ENCODE assay signal across 9 cellular contexts in genomic region chr6:118719351-118720124, GRCh38.
A peak's percentile ranks its signal among the peaks of the same experiment; 100 is the strongest.
DNase-seq lines count a peak whose midpoint lies in the region; ATAC-seq and TF ChIP-seq lines count a peak whose summit lies in the region.
"Had no signal": no experiment of that assay in that cellular context is flagged by ENCODE, and none has a peak within 500 bp of the region (broad histone marks: within the 10 kb centered on the region; RNA-seq: fewer than 3 reads in every experiment).

No MANE protein-coding gene starts in this region.

- H3K9me3 Mint-ChIP-seq in natural killer cell, result no peaks in the 10 kb centered on the region

- no peaks in the 10 kb centered on the region for H4K20me1 ChIP-seq in OCI-LY7 (ENCODE audit: insufficient read depth, low read length)

- WGBS in gastroesophageal sphincter (ENCODE audit: low coverage in 1 of 2), 2 donors, result 82 to 86% methylated on average over 2 to 6 of the region's 6 CpGs

- H3K4me2 ChIP-seq in OCI-LY7 (ENCODE audit: low read length), result peak overlapping the region; percentile 37

- no peak for TF ChIP-seq CTCF in OCI-LY7 (conservative IDR thresholded peaks at IDR 0.05; ENCODE audit: low read length)
- no peak for TF ChIP-seq CTCF in natural killer cell (IDR thresholded peaks at IDR 0.05)
- TF ChIP-seq CTCF in gastroesophageal sphincter (IDR thresholded peaks at IDR 0.05), result no peak

- H3K9me3 ChIP-seq in OCI-LY7 (ENCODE audit: low read length), result no peaks in the 10 kb centered on the region
- H3K9me3 ChIP-seq in gastroesophageal sphincter, result no peaks in the 10 kb centered on the region

- POLR2A ChIA-PET in OCI-LY7 (lab: Charles Lee), result interaction anchor here (0.9 to 2.2 kb wide), 5 partner anchors 10 to 175 kb away, joined by 4 to 7 read pairs (median 5); no protein-coding TSS in a partner anchor

- H3K79me2 ChIP-seq in OCI-LY7 (ENCODE audit: insufficient read depth, low read depth, low read length), result no peaks in the 10 kb centered on the region

- peak overlapping the region; percentile 24 to 27 for H3K27ac Mint-ChIP-seq in natural killer cell

- H2AFZ ChIP-seq in OCI-LY7 (ENCODE audit: low read length), result peak overlapping the region; percentile 92

- H3K27ac ChIP-seq in OCI-LY7 (ENCODE audit: low read depth, low read length, poor library complexity, severe bottlenecking) (no peak overlapping the region), gastroesophageal sphincter (no peak overlapping the region)

- no peaks in the 10 kb centered on the region for H3K27me3 ChIP-seq in gastroesophageal sphincter

- peak overlapping the region; percentile 4 for H3K4me3 ChIP-seq in OCI-LY7 (ENCODE audit: low read depth, low read length, poor library complexity, severe bottlenecking)
- H3K4me3 ChIP-seq in gastroesophageal sphincter, result no peak overlapping the region

- CTCF ChIA-PET in OCI-LY7 (lab: Charles Lee; ENCODE audit: unreplicated experiment), result no interaction called here

- TF ChIP-seq POLR2A in gastroesophageal sphincter (IDR thresholded peaks at IDR 0.05), result no peak

- intact Hi-C loops in OCI-LY7 (cut with micrococcal nuclease; ENCODE audit: unreplicated experiment), result no loop called here
- intact Hi-C loops in natural killer cell (cut with micrococcal nuclease), result no loop called here

- ATAC-seq in GM18511 (IDR thresholded peaks at IDR 0.05; ENCODE audit: unreplicated experiment), result peak; percentile 65
- ATAC-seq in GM21825 (IDR thresholded peaks at IDR 0.05; ENCODE audit: unreplicated experiment), result peak; percentile 61
- ATAC-seq in natural killer cell, result peak in 2 of 3 donors; percentile 50 to 57
- no peak for ATAC-seq in gastroesophageal sphincter

- BruUV-seq in OCI-LY7 (replicated peaks; lab: Mats Ljungman, UMichigan), result no TSS peak

- peaks cover 33 to 36% of the 10 kb centered on the region in 2 donors for H3K4me1 Mint-ChIP-seq in natural killer cell

- H3K4me1 ChIP-seq in OCI-LY7 (ENCODE audit: insufficient read depth, low read length, poor library complexity, severe bottlenecking) (peaks cover 34% of the 10 kb centered on the region), gastroesophageal sphincter (no peaks in the 10 kb centered on the region)

- TF ChIP-seq EP300 in gastroesophageal sphincter (IDR thresholded peaks at IDR 0.05), result no peak

- H3K27me3 Mint-ChIP-seq in natural killer cell (ENCODE audit: low read depth in 2 of 2), result no peaks in the 10 kb centered on the region

- H3K36me3 ChIP-seq in OCI-LY7 (ENCODE audit: insufficient read depth, low read length), result no peaks in the 10 kb centered on the region
- no peaks in the 10 kb centered on the region for H3K36me3 ChIP-seq in gastroesophageal sphincter

- no peak overlapping the region for H3K4me3 Mint-ChIP-seq in natural killer cell

- DNase-seq in OCI-LY7 (ENCODE audit: low spot score), result peak; percentile 45
- no peak for DNase-seq in natural killer cell
- DNase-seq in Kasumi-1 (lab: John Stamatoyannopoulos, UW), result no peak
- no peak for DNase-seq in anterior cingulate cortex (lab: John Stamatoyannopoulos, UW)
- no peak for DNase-seq in DMS114 treated with DMSO at 0.1 percent for 48 hours (lab: John Stamatoyannopoulos, UW; ENCODE audit: unreplicated experiment)
- DNase-seq: NCI-H187 treated with DMSO at 0.1 percent for 48 hours had no signal

- no peaks in the 10 kb centered on the region for H3K36me3 Mint-ChIP-seq in natural killer cell

- H3K9me2 ChIP-seq in OCI-LY7 (ENCODE audit: insufficient read depth, low read length), result no peaks in the 10 kb centered on the region
